9 cellular contexts compared by ENCODE assay signal in the genomic region with DNA sequence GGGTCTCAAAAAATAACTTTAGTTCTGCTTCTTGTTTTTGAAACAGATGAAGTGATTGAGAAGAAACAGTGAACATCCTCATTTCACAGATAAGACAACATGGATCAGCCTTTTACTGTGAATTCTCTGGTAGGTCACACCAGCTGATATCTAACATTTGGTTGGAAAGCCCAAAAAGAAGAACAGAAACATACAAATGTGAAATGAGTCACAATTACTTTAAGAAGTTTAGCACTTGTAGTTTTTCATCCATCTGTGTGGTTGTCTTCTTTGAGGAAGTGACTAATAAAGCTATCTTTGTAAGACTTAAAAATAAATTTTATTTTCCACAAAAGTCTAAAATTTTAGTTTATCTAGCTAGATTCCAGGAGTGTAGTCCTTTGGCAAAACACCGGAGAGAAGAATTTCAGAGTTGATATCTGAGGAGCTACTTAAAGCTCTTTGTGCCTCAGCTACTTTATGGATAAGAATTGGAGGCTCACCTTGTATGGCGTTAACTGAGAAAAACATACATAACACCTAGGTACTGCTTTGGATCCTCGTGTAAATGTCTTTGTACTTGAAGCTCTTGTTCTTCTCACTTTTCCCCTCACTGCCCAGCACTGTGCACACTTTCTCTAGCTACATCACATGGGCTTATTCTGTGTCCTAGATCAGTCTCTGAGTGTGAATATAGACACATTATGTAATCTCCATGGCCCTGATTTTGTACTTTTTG. TPM values are rescaled to one million over a fixed set of nuclear protein-coding genes. Genes with fewer than 3 reads are reported as not detected.
DNase-seq lines count a peak whose midpoint lies in the region; ATAC-seq and TF ChIP-seq lines count a peak whose summit lies in the region.
"Had no signal": no experiment of that assay in that cellular context is flagged by ENCODE, and none has a peak within 500 bp of the region (broad histone marks: within the 10 kb centered on the region; RNA-seq: fewer than 3 reads in every experiment).

No MANE protein-coding gene starts in this region.

- ATAC-seq in GM18909 (IDR thresholded peaks at IDR 0.05; ENCODE audit: poor library complexity, unreplicated experiment) (peak; percentile 84), HG02840 (IDR thresholded peaks at IDR 0.05; ENCODE audit: low FRiP score, unreplicated experiment) (peak; percentile 72), memory B cell (ENCODE audit: low read depth) (peak; percentile 89), WTC11 (no peak)

- H3K4me1 Mint-ChIP-seq in memory B cell (peaks cover 33% of the 10 kb centered on the region), Caco-2 (ENCODE audit: low read depth, unreplicated experiment) (peaks cover 16% of the 10 kb centered on the region), WTC11 (peaks cover 7% of the 10 kb centered on the region)

- peak; percentile 81 for DNase-seq in OCI-M1 (lab: John Stamatoyannopoulos, UW)
- DNase-seq in memory B cell (ENCODE audit: low spot score in 2 of 2) = peak in 1 of 2 donors; percentile 52
- DNase-seq in posterior vena cava (ENCODE audit: low spot score) = no peak
- DNase-seq in GM19238 (ENCODE audit: insufficient read length, low spot score) = no peak
- no peak for DNase-seq in Caco-2
- no peak for DNase-seq in WTC11 (ENCODE audit: low spot score)
- DNase-seq: heart left ventricle had no signal

- CTCF ChIA-PET in Caco-2 (lab: Charles Lee) = no interaction called here
- CTCF ChIA-PET in WTC11 (lab: Charles Lee) = interaction anchor here (0.6 to 0.7 kb wide), 2 partner anchors 26 to 173 kb away, joined by 3 to 4 read pairs; no protein-coding TSS in a partner anchor

- intact Hi-C loops in posterior vena cava (cut with DNase I) = no loop called here
- intact Hi-C loops in Caco-2 (cut with micrococcal nuclease; ENCODE audit: unreplicated experiment) = no loop called here

- peaks cover 46% of the 10 kb centered on the region for H3K4me1 ChIP-seq in Caco-2

- peak overlapping the region; percentile 92 for H3K27ac Mint-ChIP-seq in memory B cell
- no peak overlapping the region for H3K27ac Mint-ChIP-seq in Caco-2 (ENCODE audit: unreplicated experiment)
- no peak overlapping the region for H3K27ac Mint-ChIP-seq in WTC11

- H3K27me3 Mint-ChIP-seq in memory B cell = no peaks in the 10 kb centered on the region
- H3K27me3 Mint-ChIP-seq in Caco-2 (ENCODE audit: insufficient read depth, unreplicated experiment) = no peaks in the 10 kb centered on the region
- no peaks in the 10 kb centered on the region for H3K27me3 Mint-ChIP-seq in WTC11 (ENCODE audit: low read depth)

- H3K4me3 Mint-ChIP-seq in memory B cell (peak overlapping the region; percentile 21), Caco-2 (ENCODE audit: unreplicated experiment) (no peak overlapping the region), WTC11 (no peak overlapping the region)

- no peak overlapping the region for H3K4me3 ChIP-seq in Caco-2 (ENCODE audit: low read depth, low read length)
- H3K4me3 ChIP-seq: heart left ventricle had no signal

- H3K27me3 ChIP-seq in Caco-2 (replicated peaks; ENCODE audit: control insufficient read depth, insufficient read depth, low read length) = no peaks in the 10 kb centered on the region
- H3K27me3 ChIP-seq: heart left ventricle had no signal

- H3K36me3 ChIP-seq in Caco-2 (ENCODE audit: control insufficient read depth, insufficient read depth, low read length) = no peaks in the 10 kb centered on the region

- H3K9me3 Mint-ChIP-seq in memory B cell (no peaks in the 10 kb centered on the region), Caco-2 (ENCODE audit: unreplicated experiment) (no peaks in the 10 kb centered on the region), WTC11 (no peaks in the 10 kb centered on the region)

- POLR2A ChIA-PET in Caco-2 (lab: Charles Lee) = no interaction called here
- POLR2A ChIA-PET in WTC11 (lab: Charles Lee) = interaction anchor here (1.1 kb wide), 1 partner anchor 22 kb away, joined by 5 read pairs; the partner anchor contains the start of gene STAMBPL1

- BruUV-seq in Caco-2 (replicated peaks; lab: Mats Ljungman, UMichigan) = no TSS peak

- no peak for TF ChIP-seq CTCF in Caco-2 (IDR thresholded peaks at IDR 0.05; ENCODE audit: insufficient read depth in 1 of 2, low read depth in 1 of 2, low read length in 1 of 2, severe bottlenecking in 1 of 2, unreplicated experiment in 1 of 2)
- no peak for TF ChIP-seq CTCF in WTC11 (IDR thresholded peaks at IDR 0.05)

- H3K36me3 Mint-ChIP-seq in memory B cell (peaks cover 14% of the 10 kb centered on the region), Caco-2 (ENCODE audit: insufficient read depth, unreplicated experiment) (no peaks in the 10 kb centered on the region), WTC11 (peaks cover 3% of the 10 kb centered on the region; the same call in 1 of the 2 replicates)

- H3K9me3 ChIP-seq in Caco-2 = no peaks in the 10 kb centered on the region
- H3K9me3 ChIP-seq: heart left ventricle had no signal

TF ChIP-seq in WTC11, 78 proteins besides CTCF, POLR2A, EP300 and RAD21 (continues in another document):
- TF ChIP-seq, protein P1, sequence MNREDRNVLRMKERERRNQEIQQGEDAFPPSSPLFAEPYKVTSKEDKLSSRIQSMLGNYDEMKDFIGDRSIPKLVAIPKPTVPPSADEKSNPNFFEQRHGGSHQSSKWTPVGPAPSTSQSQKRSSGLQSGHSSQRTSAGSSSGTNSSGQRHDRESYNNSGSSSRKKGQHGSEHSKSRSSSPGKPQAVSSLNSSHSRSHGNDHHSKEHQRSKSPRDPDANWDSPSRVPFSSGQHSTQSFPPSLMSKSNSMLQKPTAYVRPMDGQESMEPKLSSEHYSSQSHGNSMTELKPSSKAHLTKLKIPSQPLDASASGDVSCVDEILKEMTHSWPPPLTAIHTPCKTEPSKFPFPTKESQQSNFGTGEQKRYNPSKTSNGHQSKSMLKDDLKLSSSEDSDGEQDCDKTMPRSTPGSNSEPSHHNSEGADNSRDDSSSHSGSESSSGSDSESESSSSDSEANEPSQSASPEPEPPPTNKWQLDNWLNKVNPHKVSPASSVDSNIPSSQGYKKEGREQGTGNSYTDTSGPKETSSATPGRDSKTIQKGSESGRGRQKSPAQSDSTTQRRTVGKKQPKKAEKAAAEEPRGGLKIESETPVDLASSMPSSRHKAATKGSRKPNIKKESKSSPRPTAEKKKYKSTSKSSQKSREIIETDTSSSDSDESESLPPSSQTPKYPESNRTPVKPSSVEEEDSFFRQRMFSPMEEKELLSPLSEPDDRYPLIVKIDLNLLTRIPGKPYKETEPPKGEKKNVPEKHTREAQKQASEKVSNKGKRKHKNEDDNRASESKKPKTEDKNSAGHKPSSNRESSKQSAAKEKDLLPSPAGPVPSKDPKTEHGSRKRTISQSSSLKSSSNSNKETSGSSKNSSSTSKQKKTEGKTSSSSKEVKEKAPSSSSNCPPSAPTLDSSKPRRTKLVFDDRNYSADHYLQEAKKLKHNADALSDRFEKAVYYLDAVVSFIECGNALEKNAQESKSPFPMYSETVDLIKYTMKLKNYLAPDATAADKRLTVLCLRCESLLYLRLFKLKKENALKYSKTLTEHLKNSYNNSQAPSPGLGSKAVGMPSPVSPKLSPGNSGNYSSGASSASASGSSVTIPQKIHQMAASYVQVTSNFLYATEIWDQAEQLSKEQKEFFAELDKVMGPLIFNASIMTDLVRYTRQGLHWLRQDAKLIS (CRISPR knock-in tag; IDR thresholded peaks at IDR 0.05; ENCODE audit: borderline replicate concordance) = no peak
- TF ChIP-seq, protein P2, sequence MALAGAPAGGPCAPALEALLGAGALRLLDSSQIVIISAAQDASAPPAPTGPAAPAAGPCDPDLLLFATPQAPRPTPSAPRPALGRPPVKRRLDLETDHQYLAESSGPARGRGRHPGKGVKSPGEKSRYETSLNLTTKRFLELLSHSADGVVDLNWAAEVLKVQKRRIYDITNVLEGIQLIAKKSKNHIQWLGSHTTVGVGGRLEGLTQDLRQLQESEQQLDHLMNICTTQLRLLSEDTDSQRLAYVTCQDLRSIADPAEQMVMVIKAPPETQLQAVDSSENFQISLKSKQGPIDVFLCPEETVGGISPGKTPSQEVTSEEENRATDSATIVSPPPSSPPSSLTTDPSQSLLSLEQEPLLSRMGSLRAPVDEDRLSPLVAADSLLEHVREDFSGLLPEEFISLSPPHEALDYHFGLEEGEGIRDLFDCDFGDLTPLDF (CRISPR knock-in tag; IDR thresholded peaks at IDR 0.05) = no peak
- no peak for TF ChIP-seq HMGA2 (CRISPR knock-in tag; IDR thresholded peaks at IDR 0.05)
- TF ChIP-seq, protein P3, sequence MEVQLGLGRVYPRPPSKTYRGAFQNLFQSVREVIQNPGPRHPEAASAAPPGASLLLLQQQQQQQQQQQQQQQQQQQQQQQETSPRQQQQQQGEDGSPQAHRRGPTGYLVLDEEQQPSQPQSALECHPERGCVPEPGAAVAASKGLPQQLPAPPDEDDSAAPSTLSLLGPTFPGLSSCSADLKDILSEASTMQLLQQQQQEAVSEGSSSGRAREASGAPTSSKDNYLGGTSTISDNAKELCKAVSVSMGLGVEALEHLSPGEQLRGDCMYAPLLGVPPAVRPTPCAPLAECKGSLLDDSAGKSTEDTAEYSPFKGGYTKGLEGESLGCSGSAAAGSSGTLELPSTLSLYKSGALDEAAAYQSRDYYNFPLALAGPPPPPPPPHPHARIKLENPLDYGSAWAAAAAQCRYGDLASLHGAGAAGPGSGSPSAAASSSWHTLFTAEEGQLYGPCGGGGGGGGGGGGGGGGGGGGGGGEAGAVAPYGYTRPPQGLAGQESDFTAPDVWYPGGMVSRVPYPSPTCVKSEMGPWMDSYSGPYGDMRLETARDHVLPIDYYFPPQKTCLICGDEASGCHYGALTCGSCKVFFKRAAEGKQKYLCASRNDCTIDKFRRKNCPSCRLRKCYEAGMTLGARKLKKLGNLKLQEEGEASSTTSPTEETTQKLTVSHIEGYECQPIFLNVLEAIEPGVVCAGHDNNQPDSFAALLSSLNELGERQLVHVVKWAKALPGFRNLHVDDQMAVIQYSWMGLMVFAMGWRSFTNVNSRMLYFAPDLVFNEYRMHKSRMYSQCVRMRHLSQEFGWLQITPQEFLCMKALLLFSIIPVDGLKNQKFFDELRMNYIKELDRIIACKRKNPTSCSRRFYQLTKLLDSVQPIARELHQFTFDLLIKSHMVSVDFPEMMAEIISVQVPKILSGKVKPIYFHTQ (CRISPR knock-in tag; IDR thresholded peaks at IDR 0.05) = no peak
- TF ChIP-seq SMAD4 (CRISPR knock-in tag; IDR thresholded peaks at IDR 0.05) = no peak

RNA-seq across cellular contexts. Expression of gene STAMBPL1, which starts 21.7 kb away (rescaled TPM):
- total RNA-seq in posterior vena cava (1 to 10 TPM; 4.4 to 6.0 TPM), Caco-2 (2022) (0.42 and 0.54 TPM in 2 replicates), WTC11 (2021) (3.9 to 4.6 TPM (median 4.2 TPM) in 3 replicates)

RNA-seq across cellular contexts. Expression of gene ANKRD22, which starts 50.1 kb away (rescaled TPM):
- total RNA-seq in posterior vena cava = under 1 TPM; 0.28 to 0.33 TPM
- total RNA-seq in Caco-2 (2022) = not detected in 2 replicates
- not detected in 3 replicates for total RNA-seq in WTC11 (2021)

RNA-seq across cellular contexts. Expression of gene ACTA2, which starts 50.8 kb away (rescaled TPM):
- total RNA-seq in posterior vena cava (1,000 to 10,000 TPM; 4,350 to 6,560 TPM), Caco-2 (2022) (0.23 TPM in 1 of 2 replicates, not detected in the other), WTC11 (2021) (4.4 to 7.3 TPM (median 5.3 TPM) in 3 replicates)

Comparison
In these comparisons a context has a peak if more than half of its experiments do, and no peak if none do; other contexts are left out.
1. RNA of gene ACTA2, which starts 50.8 kb away (total RNA-seq): 4,350 to 6,560 TPM in posterior vena cava; 4.4 to 7.3 TPM in WTC11 and 0.23 TPM in Caco-2; every median in the first group is over 100 times any median in the second.